Comparison of ENCODE assay signal across 7 cellular contexts in the genomic region with DNA sequence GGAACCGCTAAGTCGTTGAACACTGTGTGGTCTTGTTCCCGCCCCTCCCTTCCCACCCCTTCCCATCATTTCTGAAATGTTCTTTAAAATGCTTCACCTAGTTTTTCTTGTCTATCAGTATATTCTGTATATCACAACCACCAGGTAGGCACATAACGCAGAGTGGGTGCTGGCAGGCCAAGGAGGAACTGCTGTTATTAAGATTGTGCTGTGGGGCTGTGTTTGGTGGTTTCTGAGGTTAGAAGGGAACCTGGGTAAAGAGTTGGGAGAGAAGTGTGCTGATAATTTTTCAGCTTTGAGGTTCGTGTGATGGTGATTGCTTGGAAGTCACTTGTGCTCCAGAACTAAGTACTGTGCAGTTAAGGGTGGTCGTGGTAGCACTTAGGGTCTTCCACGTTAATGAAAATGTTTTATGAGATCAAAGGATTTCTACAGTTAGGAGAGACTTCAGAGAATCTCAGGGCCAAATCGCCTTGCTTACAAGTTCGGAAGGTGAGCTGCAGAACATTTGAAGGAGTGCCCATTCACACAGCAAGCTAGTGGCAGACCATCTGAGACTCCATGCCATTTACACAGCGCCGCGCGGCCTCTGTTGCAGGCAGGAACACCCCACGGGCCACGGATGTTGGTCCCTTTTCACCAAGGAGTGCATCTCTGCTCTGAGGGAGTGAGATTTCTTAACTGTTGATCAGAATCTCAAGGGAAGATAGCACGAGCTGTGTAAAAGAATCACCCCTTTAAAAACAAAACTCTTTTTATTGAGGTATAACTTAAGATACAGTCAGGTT. TPM values are rescaled to one million over a fixed set of nuclear protein-coding genes. Genes with fewer than 3 reads are reported as not detected.
A peak's percentile ranks its signal among the peaks of the same experiment; 100 is the strongest.
DNase-seq lines count a peak whose midpoint lies in the region; ATAC-seq lines count a peak whose summit lies in the region.

No MANE protein-coding gene starts in this region.

- H3K9me3 ChIP-seq in right cardiac atrium (ENCODE audit: control insufficient read depth, low read length) = no peaks in the 10 kb centered on the region

- H3K27ac ChIP-seq in right cardiac atrium (ENCODE audit: low read length) = no peak overlapping the region

- H3K27me3 Mint-ChIP-seq in activated CD4-positive, alpha-beta T cell treated with anti-CD3 and anti-CD28 coated beads, Interleukin-2, amount 10 ng/mL, durations not matched to agents 24 days and 14 days = no peaks in the 10 kb centered on the region
- no peaks in the 10 kb centered on the region for H3K27me3 Mint-ChIP-seq in stimulated activated naive CD8-positive, alpha-beta T cell treated with anti-CD3 and anti-CD28 coated beads, Interleukin-15, amount 100 ng/mL, for 72 hours

- intact Hi-C loops in activated CD4-positive, alpha-beta T cell treated with anti-CD3 and anti-CD28 coated beads, Interleukin-2, amount 10 ng/mL, durations not matched to agents 24 days and 14 days (cut with micrococcal nuclease) = loop anchor here (2.0 kb wide), 1 partner anchor 196 kb away; a partner anchor contains a TSS
- intact Hi-C loops in right cardiac atrium (cut with DNase I) = no loop called here

- H3K4me3 Mint-ChIP-seq in activated CD4-positive, alpha-beta T cell treated with anti-CD3 and anti-CD28 coated beads, Interleukin-2, amount 10 ng/mL, durations not matched to agents 24 days and 14 days = peak overlapping the region; percentile 88
- H3K4me3 Mint-ChIP-seq in stimulated activated naive CD8-positive, alpha-beta T cell treated with anti-CD3 and anti-CD28 coated beads, Interleukin-15, amount 100 ng/mL, for 72 hours = peak overlapping the region; percentile 73 to 87

- peaks cover 6% of the 10 kb centered on the region for H3K4me1 ChIP-seq in right cardiac atrium (ENCODE audit: control insufficient read depth, insufficient read depth, low read length)

- no peaks in the 10 kb centered on the region for H3K27me3 ChIP-seq in right cardiac atrium (ENCODE audit: control insufficient read depth, insufficient read depth)

- H3K9me3 Mint-ChIP-seq in activated CD4-positive, alpha-beta T cell treated with anti-CD3 and anti-CD28 coated beads, Interleukin-2, amount 10 ng/mL, durations not matched to agents 24 days and 14 days = peaks cover 3% of the 10 kb centered on the region
- no peaks in the 10 kb centered on the region for H3K9me3 Mint-ChIP-seq in stimulated activated naive CD8-positive, alpha-beta T cell treated with anti-CD3 and anti-CD28 coated beads, Interleukin-15, amount 100 ng/mL, for 72 hours

- peak overlapping the region; percentile 89 for H3K27ac Mint-ChIP-seq in activated CD4-positive, alpha-beta T cell treated with anti-CD3 and anti-CD28 coated beads, Interleukin-2, amount 10 ng/mL, durations not matched to agents 24 days and 14 days
- H3K27ac Mint-ChIP-seq in stimulated activated naive CD8-positive, alpha-beta T cell treated with anti-CD3 and anti-CD28 coated beads, Interleukin-15, amount 100 ng/mL, for 72 hours = peak overlapping the region; percentile 63 to 65

- no peak for ATAC-seq in right cardiac atrium
- ATAC-seq in stimulated activated naive CD8-positive, alpha-beta T cell treated with anti-CD3 and anti-CD28 coated beads, Interleukin-15, amount 100 ng/mL, for 72 hours = no peak

- in situ Hi-C loops in KBM-7 (cut with MboI; ENCODE audit: low pct_unique_long_range_greater_than_20kb, low sequenced_read_pairs) = no loop called here

- H3K4me3 ChIP-seq in right cardiac atrium (ENCODE audit: low read length) = peak overlapping the region; percentile 82

- peak; percentile 72 for DNase-seq in KBM-7
- peak; percentile 69 for DNase-seq in activated CD4-positive, alpha-beta T cell treated with anti-CD3 and anti-CD28 coated beads, Interleukin-2, amount 10 ng/mL, durations not matched to agents 24 days and 14 days
- no peak for DNase-seq in right cardiac atrium
- no peak for DNase-seq in stimulated activated naive CD8-positive, alpha-beta T cell treated with anti-CD3 and anti-CD28 coated beads, Interleukin-15, amount 100 ng/mL, for 72 hours
- no peak for DNase-seq in superior temporal gyrus (ENCODE audit: extremely low spot score)
- no peak for DNase-seq in iPS-NIHi7 (ENCODE audit: extremely low spot score)
- no peak for DNase-seq in HuH-7.5 (ENCODE audit: low spot score)

- WGBS in right cardiac atrium = 74% methylated on average over 16 of the region's 16 CpGs

- H3K36me3 Mint-ChIP-seq in activated CD4-positive, alpha-beta T cell treated with anti-CD3 and anti-CD28 coated beads, Interleukin-2, amount 10 ng/mL, durations not matched to agents 24 days and 14 days (ENCODE audit: low read depth) = peaks cover 39% of the 10 kb centered on the region

- H3K4me1 Mint-ChIP-seq in activated CD4-positive, alpha-beta T cell treated with anti-CD3 and anti-CD28 coated beads, Interleukin-2, amount 10 ng/mL, durations not matched to agents 24 days and 14 days = peaks cover 39% of the 10 kb centered on the region
- peaks cover 61% of the 10 kb centered on the region for H3K4me1 Mint-ChIP-seq in stimulated activated naive CD8-positive, alpha-beta T cell treated with anti-CD3 and anti-CD28 coated beads, Interleukin-15, amount 100 ng/mL, for 72 hours

RNA-seq across cellular contexts. Expression of a gene that starts 1.6 kb away (rescaled TPM):
- 89.9 and 95.4 TPM in 2 replicates for total RNA-seq in activated CD4-positive, alpha-beta T cell treated with anti-CD3 and anti-CD28 coated beads, Interleukin-2, amount 10 ng/mL, durations not matched to agents 24 days and 14 days
- 10 to 100 TPM; 47.4 to 59.7 (median 54.8) TPM for total RNA-seq in right cardiac atrium
- polyA plus RNA-seq in right cardiac atrium = 22.0 TPM

Comparison
In these comparisons a context has a peak if more than half of its experiments do, and no peak if none do; other contexts are left out.
1. DNase-seq: peak in KBM-7 (single experiment) and activated CD4-positive, alpha-beta T cell treated with anti-CD3 and anti-CD28 coated beads, Interleukin-2, amount 10 ng/mL, durations not matched to agents 24 days and 14 days (single experiment); none in right cardiac atrium (0 of 3), stimulated activated naive CD8-positive, alpha-beta T cell treated with anti-CD3 and anti-CD28 coated beads, Interleukin-15, amount 100 ng/mL, for 72 hours (0 of 2), superior temporal gyrus (single experiment), iPS-NIHi7 (single experiment) and HuH-7.5 (single experiment).